ENCODE assay signal across 1 cellular context in the genomic region with DNA sequence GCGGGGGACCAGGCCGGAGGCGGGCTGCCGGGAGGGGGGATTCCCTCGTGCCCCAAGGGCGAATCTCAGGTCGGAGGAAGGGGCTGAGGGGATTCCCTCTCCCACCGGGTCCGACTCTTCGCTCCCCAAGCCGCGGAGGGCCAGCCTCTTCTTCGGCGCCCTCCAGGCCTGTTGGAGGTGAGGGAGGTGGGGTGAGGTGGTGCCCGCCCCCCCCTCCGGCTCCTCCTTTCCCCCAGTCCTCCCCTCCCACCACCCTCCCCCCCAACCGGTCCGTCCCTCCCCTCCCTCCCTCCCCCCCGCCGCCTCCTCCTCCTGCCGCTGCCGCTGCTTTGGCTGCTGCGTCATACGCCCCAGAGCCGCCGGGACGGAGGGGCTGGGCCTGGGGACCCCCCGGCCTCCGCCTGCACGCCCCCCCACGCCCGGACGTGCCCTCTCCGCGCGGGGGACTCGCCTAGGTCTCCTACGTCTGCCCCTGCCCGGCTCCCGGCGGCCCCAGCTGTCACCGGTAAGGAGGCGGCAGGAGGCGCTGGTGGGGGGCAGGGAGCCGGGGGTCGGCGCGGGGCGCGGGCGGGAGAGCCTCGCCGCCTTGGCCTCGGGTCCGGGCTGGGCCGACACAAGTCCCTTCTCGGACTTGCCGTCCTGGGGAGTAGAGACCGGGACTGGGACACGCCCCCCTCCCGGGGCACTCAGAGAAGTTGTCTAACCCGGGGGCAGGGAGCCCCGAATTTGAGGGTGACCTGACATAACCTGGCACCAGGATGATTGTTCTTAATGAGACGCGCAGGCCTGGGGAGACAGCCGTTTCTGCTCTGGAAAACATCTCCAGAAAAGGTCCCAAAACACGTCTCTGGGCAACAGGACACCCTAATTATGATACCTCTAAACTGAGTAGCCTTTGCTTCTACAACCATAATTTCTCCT.
A peak's percentile ranks its signal among the peaks of the same experiment; 100 is the strongest.
TF ChIP-seq lines count a peak whose summit lies in the region.

A gene (plus strand): TSS at position 304 of the 921 bp plus-strand sequence. CDS start 1,250 bp downstream, outside the sequence.

TF ChIP-seq in HepG2, 621 proteins besides CTCF, POLR2A, EP300 and RAD21 (continued from another document and continues in another):
- TF ChIP-seq ZNF839 (CRISPR knock-in tag; IDR thresholded peaks at IDR 0.05; ENCODE audit: borderline replicate concordance) (no peak), IKZF4 (CRISPR knock-in tag; IDR thresholded peaks at IDR 0.05; ENCODE audit: borderline replicate concordance, low read depth, not compliant biosample characterization) (peak; percentile 17), MXD4 (CRISPR knock-in tag; IDR thresholded peaks at IDR 0.05) (no peak), ZNF652 (CRISPR knock-in tag; IDR thresholded peaks at IDR 0.05; ENCODE audit: borderline replicate concordance, low read depth) (no peak), ZFAT (CRISPR knock-in tag; conservative IDR thresholded peaks at IDR 0.05) (no peak), TEAD3 (CRISPR knock-in tag; optimal IDR thresholded peaks at IDR 0.05; ENCODE audit: borderline replicate concordance) (no peak), BRCA1 (CRISPR knock-in tag; IDR thresholded peaks at IDR 0.05) (no peak), ZNF30 (CRISPR knock-in tag; IDR thresholded peaks at IDR 0.05) (no peak), BRD4 (CRISPR knock-in tag; IDR thresholded peaks at IDR 0.05) (no peak), TAF15 (IDR thresholded peaks at IDR 0.05; ENCODE audit: low read depth, low read length, poor library complexity, severe bottlenecking) (no peak), KLF12 (CRISPR knock-in tag; IDR thresholded peaks at IDR 0.05; ENCODE audit: borderline replicate concordance) (no peak), HMG20A (CRISPR knock-in tag; IDR thresholded peaks at IDR 0.05; ENCODE audit: borderline replicate concordance) (no peak), ZNF383 (CRISPR knock-in tag; IDR thresholded peaks at IDR 0.05; ENCODE audit: borderline replicate concordance) (no peak), ASH2L (IDR thresholded peaks at IDR 0.05; ENCODE audit: insufficient read length, low read depth, low read length) (no peak), RCOR2 (CRISPR knock-in tag; IDR thresholded peaks at IDR 0.05) (no peak), MED1 (CRISPR knock-in tag; IDR thresholded peaks at IDR 0.05) (no peak), PTBP1 (IDR thresholded peaks at IDR 0.05; ENCODE audit: low read depth, low read length, poor library complexity, severe bottlenecking) (no peak), ZNF24 (IDR thresholded peaks at IDR 0.05) (no peak), GATAD1 (CRISPR knock-in tag; IDR thresholded peaks at IDR 0.05) (no peak), MAFG (CRISPR knock-in tag; IDR thresholded peaks at IDR 0.05) (no peak), ZNF549 (CRISPR knock-in tag; IDR thresholded peaks at IDR 0.05) (no peak), ZFP82 (CRISPR knock-in tag; IDR thresholded peaks at IDR 0.05; ENCODE audit: borderline replicate concordance) (peak; percentile 29; the same call in 1 of the 2 replicates), ZNF749 (CRISPR knock-in tag; IDR thresholded peaks at IDR 0.05; ENCODE audit: borderline replicate concordance) (0 out of 2 replicates have a peak, but pooled peaks have one; percentile 42), ZSCAN22 (CRISPR knock-in tag; IDR thresholded peaks at IDR 0.05) (no peak), ZBTB20 (CRISPR knock-in tag; IDR thresholded peaks at IDR 0.05; ENCODE audit: borderline replicate concordance, low read depth) (no peak), THYN1 (CRISPR knock-in tag; IDR thresholded peaks at IDR 0.05; ENCODE audit: borderline replicate concordance, low read depth) (0 out of 2 replicates have a peak, but pooled peaks have one; percentile 15), ATRX (CRISPR knock-in tag; IDR thresholded peaks at IDR 0.05; ENCODE audit: borderline replicate concordance) (no peak), CBX1 (IDR thresholded peaks at IDR 0.05; ENCODE audit: low read depth) (no peak), NAIF1 (CRISPR knock-in tag; IDR thresholded peaks at IDR 0.05; ENCODE audit: borderline replicate concordance) (no peak), KAT7 (CRISPR knock-in tag; IDR thresholded peaks at IDR 0.05; ENCODE audit: borderline replicate concordance) (no peak), ZNF180 (CRISPR knock-in tag; IDR thresholded peaks at IDR 0.05; ENCODE audit: borderline replicate concordance, low read depth) (no peak), ZNF552 (CRISPR knock-in tag; IDR thresholded peaks at IDR 0.05; ENCODE audit: borderline replicate concordance) (no peak), ZNF251 (CRISPR knock-in tag; IDR thresholded peaks at IDR 0.05) (no peak), ZNF83 (CRISPR knock-in tag; IDR thresholded peaks at IDR 0.05; ENCODE audit: borderline replicate concordance) (no peak), ZNF891 (CRISPR knock-in tag; IDR thresholded peaks at IDR 0.05) (no peak; the same call in 1 of the 2 replicates), CENPT (CRISPR knock-in tag; IDR thresholded peaks at IDR 0.05; ENCODE audit: low read depth) (no peak), MIXL1 (CRISPR knock-in tag; IDR thresholded peaks at IDR 0.05) (no peak), ZNF121 (CRISPR knock-in tag; IDR thresholded peaks at IDR 0.05) (no peak), RAD51 (IDR thresholded peaks at IDR 0.05; ENCODE audit: borderline replicate concordance) (no peak), SYNCRIP (IDR thresholded peaks at IDR 0.05; ENCODE audit: insufficient read depth, low read depth, low read length) (no peak), ZMAT3 (CRISPR knock-in tag; conservative IDR thresholded peaks at IDR 0.05) (0 out of 2 replicates have a peak, but pooled peaks have one; percentile 69), PHF21A (CRISPR knock-in tag; IDR thresholded peaks at IDR 0.05) (no peak), CREB1 (IDR thresholded peaks at IDR 0.05) (no peak), CREB1 (CRISPR knock-in tag; IDR thresholded peaks at IDR 0.05) (no peak), ZNF816 (CRISPR knock-in tag; IDR thresholded peaks at IDR 0.05; ENCODE audit: borderline replicate concordance) (0 out of 2 replicates have a peak, but pooled peaks have one; percentile 46)
- TF ChIP-seq, protein P1, sequence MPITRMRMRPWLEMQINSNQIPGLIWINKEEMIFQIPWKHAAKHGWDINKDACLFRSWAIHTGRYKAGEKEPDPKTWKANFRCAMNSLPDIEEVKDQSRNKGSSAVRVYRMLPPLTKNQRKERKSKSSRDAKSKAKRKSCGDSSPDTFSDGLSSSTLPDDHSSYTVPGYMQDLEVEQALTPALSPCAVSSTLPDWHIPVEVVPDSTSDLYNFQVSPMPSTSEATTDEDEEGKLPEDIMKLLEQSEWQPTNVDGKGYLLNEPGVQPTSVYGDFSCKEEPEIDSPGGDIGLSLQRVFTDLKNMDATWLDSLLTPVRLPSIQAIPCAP (CRISPR knock-in tag; IDR thresholded peaks at IDR 0.05; ENCODE audit: low read depth), result no peak
- TF ChIP-seq, protein P2, sequence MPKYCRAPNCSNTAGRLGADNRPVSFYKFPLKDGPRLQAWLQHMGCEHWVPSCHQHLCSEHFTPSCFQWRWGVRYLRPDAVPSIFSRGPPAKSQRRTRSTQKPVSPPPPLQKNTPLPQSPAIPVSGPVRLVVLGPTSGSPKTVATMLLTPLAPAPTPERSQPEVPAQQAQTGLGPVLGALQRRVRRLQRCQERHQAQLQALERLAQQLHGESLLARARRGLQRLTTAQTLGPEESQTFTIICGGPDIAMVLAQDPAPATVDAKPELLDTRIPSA (CRISPR knock-in tag; IDR thresholded peaks at IDR 0.05; ENCODE audit: borderline replicate concordance), result no peak; the same call in 1 of the 2 replicates
- TF ChIP-seq, protein P3, sequence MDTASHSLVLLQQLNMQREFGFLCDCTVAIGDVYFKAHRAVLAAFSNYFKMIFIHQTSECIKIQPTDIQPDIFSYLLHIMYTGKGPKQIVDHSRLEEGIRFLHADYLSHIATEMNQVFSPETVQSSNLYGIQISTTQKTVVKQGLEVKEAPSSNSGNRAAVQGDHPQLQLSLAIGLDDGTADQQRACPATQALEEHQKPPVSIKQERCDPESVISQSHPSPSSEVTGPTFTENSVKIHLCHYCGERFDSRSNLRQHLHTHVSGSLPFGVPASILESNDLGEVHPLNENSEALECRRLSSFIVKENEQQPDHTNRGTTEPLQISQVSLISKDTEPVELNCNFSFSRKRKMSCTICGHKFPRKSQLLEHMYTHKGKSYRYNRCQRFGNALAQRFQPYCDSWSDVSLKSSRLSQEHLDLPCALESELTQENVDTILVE (CRISPR knock-in tag; IDR thresholded peaks at IDR 0.05), result peak; percentile 60; the same call in 1 of the 2 replicates
- TF ChIP-seq, protein P4, sequence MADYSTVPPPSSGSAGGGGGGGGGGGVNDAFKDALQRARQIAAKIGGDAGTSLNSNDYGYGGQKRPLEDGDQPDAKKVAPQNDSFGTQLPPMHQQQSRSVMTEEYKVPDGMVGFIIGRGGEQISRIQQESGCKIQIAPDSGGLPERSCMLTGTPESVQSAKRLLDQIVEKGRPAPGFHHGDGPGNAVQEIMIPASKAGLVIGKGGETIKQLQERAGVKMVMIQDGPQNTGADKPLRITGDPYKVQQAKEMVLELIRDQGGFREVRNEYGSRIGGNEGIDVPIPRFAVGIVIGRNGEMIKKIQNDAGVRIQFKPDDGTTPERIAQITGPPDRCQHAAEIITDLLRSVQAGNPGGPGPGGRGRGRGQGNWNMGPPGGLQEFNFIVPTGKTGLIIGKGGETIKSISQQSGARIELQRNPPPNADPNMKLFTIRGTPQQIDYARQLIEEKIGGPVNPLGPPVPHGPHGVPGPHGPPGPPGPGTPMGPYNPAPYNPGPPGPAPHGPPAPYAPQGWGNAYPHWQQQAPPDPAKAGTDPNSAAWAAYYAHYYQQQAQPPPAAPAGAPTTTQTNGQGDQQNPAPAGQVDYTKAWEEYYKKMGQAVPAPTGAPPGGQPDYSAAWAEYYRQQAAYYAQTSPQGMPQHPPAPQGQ (CRISPR knock-in tag; IDR thresholded peaks at IDR 0.05; ENCODE audit: borderline replicate concordance), result no peak
- TF ChIP-seq, protein P5, sequence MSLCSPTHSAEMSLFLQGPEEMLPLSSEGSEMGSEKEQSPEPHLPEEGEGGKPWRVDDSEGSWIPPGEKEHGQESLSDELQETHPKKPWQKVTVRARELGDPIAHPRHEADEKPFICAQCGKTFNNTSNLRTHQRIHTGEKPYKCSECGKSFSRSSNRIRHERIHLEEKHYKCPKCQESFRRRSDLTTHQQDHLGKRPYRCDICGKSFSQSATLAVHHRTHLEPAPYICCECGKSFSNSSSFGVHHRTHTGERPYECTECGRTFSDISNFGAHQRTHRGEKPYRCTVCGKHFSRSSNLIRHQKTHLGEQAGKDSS (CRISPR knock-in tag; IDR thresholded peaks at IDR 0.05; ENCODE audit: borderline replicate concordance, low read depth), result no peak
- TF ChIP-seq, protein P6, sequence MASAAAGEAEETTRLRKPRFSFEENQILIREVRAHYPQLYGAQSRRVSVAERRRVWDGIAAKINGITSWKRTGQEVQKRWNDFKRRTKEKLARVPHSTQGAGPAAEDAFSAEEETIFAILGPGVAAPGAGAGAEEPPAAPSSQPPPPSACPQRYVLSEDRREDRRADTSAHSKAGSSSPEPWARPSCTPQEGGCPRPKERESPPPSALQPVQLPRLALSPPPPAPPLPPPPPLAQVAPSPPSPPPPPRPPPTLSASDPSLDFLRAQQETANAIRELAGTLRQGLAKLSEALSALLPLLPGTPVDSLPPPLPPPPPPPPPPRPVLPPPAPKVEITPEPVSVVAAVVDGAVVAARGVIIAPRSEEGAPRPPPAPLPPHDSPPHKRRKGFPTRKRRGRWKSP (CRISPR knock-in tag; IDR thresholded peaks at IDR 0.05), result no peak; the same call in 1 of the 2 replicates
- TF ChIP-seq, protein P7, sequence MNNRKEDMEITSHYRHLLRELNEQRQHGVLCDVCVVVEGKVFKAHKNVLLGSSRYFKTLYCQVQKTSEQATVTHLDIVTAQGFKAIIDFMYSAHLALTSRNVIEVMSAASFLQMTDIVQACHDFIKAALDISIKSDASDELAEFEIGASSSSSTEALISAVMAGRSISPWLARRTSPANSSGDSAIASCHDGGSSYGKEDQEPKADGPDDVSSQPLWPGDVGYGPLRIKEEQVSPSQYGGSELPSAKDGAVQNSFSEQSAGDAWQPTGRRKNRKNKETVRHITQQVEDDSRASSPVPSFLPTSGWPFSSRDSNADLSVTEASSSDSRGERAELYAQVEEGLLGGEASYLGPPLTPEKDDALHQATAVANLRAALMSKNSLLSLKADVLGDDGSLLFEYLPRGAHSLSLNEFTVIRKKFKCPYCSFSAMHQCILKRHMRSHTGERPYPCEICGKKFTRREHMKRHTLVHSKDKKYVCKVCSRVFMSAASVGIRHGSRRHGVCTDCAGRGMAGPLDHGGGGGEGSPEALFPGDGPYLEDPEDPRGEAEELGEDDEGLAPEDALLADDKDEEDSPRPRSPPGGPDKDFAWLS (CRISPR knock-in tag; IDR thresholded peaks at IDR 0.05; ENCODE audit: borderline replicate concordance), result no peak
- TF ChIP-seq, protein P8, sequence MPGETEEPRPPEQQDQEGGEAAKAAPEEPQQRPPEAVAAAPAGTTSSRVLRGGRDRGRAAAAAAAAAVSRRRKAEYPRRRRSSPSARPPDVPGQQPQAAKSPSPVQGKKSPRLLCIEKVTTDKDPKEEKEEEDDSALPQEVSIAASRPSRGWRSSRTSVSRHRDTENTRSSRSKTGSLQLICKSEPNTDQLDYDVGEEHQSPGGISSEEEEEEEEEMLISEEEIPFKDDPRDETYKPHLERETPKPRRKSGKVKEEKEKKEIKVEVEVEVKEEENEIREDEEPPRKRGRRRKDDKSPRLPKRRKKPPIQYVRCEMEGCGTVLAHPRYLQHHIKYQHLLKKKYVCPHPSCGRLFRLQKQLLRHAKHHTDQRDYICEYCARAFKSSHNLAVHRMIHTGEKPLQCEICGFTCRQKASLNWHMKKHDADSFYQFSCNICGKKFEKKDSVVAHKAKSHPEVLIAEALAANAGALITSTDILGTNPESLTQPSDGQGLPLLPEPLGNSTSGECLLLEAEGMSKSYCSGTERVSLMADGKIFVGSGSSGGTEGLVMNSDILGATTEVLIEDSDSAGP (CRISPR knock-in tag; IDR thresholded peaks at IDR 0.05; ENCODE audit: borderline replicate concordance), result no peak
- TF ChIP-seq, protein P9, sequence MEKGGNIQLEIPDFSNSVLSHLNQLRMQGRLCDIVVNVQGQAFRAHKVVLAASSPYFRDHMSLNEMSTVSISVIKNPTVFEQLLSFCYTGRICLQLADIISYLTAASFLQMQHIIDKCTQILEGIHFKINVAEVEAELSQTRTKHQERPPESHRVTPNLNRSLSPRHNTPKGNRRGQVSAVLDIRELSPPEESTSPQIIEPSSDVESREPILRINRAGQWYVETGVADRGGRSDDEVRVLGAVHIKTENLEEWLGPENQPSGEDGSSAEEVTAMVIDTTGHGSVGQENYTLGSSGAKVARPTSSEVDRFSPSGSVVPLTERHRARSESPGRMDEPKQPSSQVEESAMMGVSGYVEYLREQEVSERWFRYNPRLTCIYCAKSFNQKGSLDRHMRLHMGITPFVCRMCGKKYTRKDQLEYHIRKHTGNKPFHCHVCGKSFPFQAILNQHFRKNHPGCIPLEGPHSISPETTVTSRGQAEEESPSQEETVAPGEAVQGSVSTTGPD (CRISPR knock-in tag; IDR thresholded peaks at IDR 0.05), result no peak
- TF ChIP-seq, protein P10, sequence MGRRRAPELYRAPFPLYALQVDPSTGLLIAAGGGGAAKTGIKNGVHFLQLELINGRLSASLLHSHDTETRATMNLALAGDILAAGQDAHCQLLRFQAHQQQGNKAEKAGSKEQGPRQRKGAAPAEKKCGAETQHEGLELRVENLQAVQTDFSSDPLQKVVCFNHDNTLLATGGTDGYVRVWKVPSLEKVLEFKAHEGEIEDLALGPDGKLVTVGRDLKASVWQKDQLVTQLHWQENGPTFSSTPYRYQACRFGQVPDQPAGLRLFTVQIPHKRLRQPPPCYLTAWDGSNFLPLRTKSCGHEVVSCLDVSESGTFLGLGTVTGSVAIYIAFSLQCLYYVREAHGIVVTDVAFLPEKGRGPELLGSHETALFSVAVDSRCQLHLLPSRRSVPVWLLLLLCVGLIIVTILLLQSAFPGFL (CRISPR knock-in tag; IDR thresholded peaks at IDR 0.05), result no peak
